21 cellular contexts compared by ENCODE assay signal in genomic region chr12:132998742-132999141, GRCh38. TPM values are rescaled to one million over a fixed set of nuclear protein-coding genes. Genes with fewer than 3 reads are reported as not detected.
DNase-seq lines count a peak whose midpoint lies in the region; ATAC-seq, FAIRE-seq and TF ChIP-seq lines count a peak whose summit lies in the region.
"Had no signal": no experiment of that assay in that cellular context is flagged by ENCODE, and none has a peak within 500 bp of the region (broad histone marks: within the 10 kb centered on the region; RNA-seq: fewer than 3 reads in every experiment).

No MANE protein-coding gene starts in this region.

- no peak overlapping the region for H3K27ac ChIP-seq in BLaER1
- H3K27ac ChIP-seq in K562 (ENCODE audit: extremely low read depth, low read depth, low read length): no peak overlapping the region
- H3K27ac ChIP-seq in mesendoderm (ENCODE audit: low read depth, low read length): no peak overlapping the region
- H3K27ac ChIP-seq: BLaER1 treated with 17β-estradiol and CSF1 and Interleukin-3, amounts not matched to agents 10 nM and 100 nM; HL-60 had no signal

- no peak overlapping the region for H3K18ac ChIP-seq in mesendoderm (ENCODE audit: low read length)

- TF ChIP-seq RAD21 in K562 (CRISPR knock-in tag; conservative IDR thresholded peaks at IDR 0.05 in 1 of 2, IDR thresholded peaks at IDR 0.05 in 1 of 2): no peak

- H3K4me1 ChIP-seq in BLaER1 (no peaks in the 10 kb centered on the region), K562 (replicated peaks in 1 of 2; ENCODE audit: control insufficient read depth in 2 of 2, insufficient read depth in 2 of 2, low read length in 2 of 2) (no peaks in the 10 kb centered on the region), mesendoderm (ENCODE audit: control insufficient read depth, low read depth, low read length) (no peaks in the 10 kb centered on the region)
- H3K4me1 ChIP-seq: BLaER1 treated with 17β-estradiol and CSF1 and Interleukin-3, amounts not matched to agents 10 nM and 100 nM had no signal

- in situ Hi-C loops in K562 (cut with MboI): no loop called here

- 0 out of 2 replicates have a peak overlapping the region, but pooled peaks have one; percentile 24 for H3K4me3 ChIP-seq in BLaER1
- no peak overlapping the region for H3K4me3 ChIP-seq in NB4 (ENCODE audit: low read depth, low read length)
- no peak overlapping the region for H3K4me3 ChIP-seq in K562
- no peak overlapping the region for H3K4me3 ChIP-seq in mesendoderm (ENCODE audit: low read length)

- H3K4me2 ChIP-seq in BLaER1: no peak overlapping the region
- H3K4me2 ChIP-seq in K562 (ENCODE audit: insufficient read depth, low read length): no peak overlapping the region
- no peak overlapping the region for H3K4me2 ChIP-seq in mesendoderm (ENCODE audit: low read length)
- H3K4me2 ChIP-seq: BLaER1 treated with 17β-estradiol and CSF1 and Interleukin-3, amounts not matched to agents 10 nM and 100 nM had no signal

- no peaks in the 10 kb centered on the region for H3K9me1 ChIP-seq in K562 (ENCODE audit: control insufficient read depth, insufficient read depth, low read length)

- H3K27me3 ChIP-seq in BLaER1 (no peaks in the 10 kb centered on the region), K562 (ENCODE audit: control insufficient read depth in 2 of 2, insufficient read depth in 2 of 2, low read length in 2 of 2) (no peaks in the 10 kb centered on the region), mesendoderm (ENCODE audit: insufficient read depth, low read length, poor library complexity) (no peaks in the 10 kb centered on the region)
- H3K27me3 ChIP-seq: BLaER1 treated with 17β-estradiol and CSF1 and Interleukin-3, amounts not matched to agents 10 nM and 100 nM had no signal

- no peak overlapping the region for H4K5ac ChIP-seq in mesendoderm (ENCODE audit: low read length)

- H3K23ac ChIP-seq in mesendoderm (ENCODE audit: low read length): no peak overlapping the region

- H2BK5ac ChIP-seq in mesendoderm (ENCODE audit: low read length): no peak overlapping the region

- no peak for TF ChIP-seq EP300 in K562 (IDR thresholded peaks at IDR 0.05; ENCODE audit: low read length)

- no peak overlapping the region for H2AK5ac ChIP-seq in mesendoderm (ENCODE audit: low read length)

- H2BK15ac ChIP-seq in mesendoderm (replicated peaks; ENCODE audit: low read depth): no peak overlapping the region

- no peak for FAIRE-seq in K562 (lab: Jason Lieb, UNC)
- FAIRE-seq: G401.6, GM12892, H1 had no signal

- H3K9ac ChIP-seq in BLaER1: no peak overlapping the region
- H3K9ac ChIP-seq in K562 (ENCODE audit: insufficient read depth in 1 of 2, low read depth in 2 of 2, low read length in 2 of 2): no peak overlapping the region
- H3K9ac ChIP-seq in mesendoderm (ENCODE audit: low read length): no peak overlapping the region
- H3K9ac ChIP-seq: BLaER1 treated with 17β-estradiol and CSF1 and Interleukin-3, amounts not matched to agents 10 nM and 100 nM had no signal

- TF ChIP-seq CTCF in NB4 (IDR thresholded peaks at IDR 0.05; ENCODE audit: low read depth, low read length) (no peak), K562 (IDR thresholded peaks at IDR 0.05 in 2 of 3, conservative IDR thresholded peaks at IDR 0.05 in 1 of 3; ENCODE audit: insufficient read depth in 2 of 3, low read depth in 1 of 3, low read length in 3 of 3) (no peak)

- no peak overlapping the region for H2BK120ac ChIP-seq in mesendoderm (ENCODE audit: low read depth, low read length)

- H3K4ac ChIP-seq in mesendoderm (ENCODE audit: low read depth, low read length): no peak overlapping the region

- H3K79me1 ChIP-seq in mesendoderm (ENCODE audit: low read length): peaks cover 16% of the 10 kb centered on the region

- ATAC-seq in K562: no peak
- no peak for ATAC-seq in HG02852 (IDR thresholded peaks at IDR 0.05; ENCODE audit: unreplicated experiment)
- ATAC-seq in GM21723 (IDR thresholded peaks at IDR 0.05; ENCODE audit: unreplicated experiment): no peak

- no peak overlapping the region for H4K8ac ChIP-seq in mesendoderm (ENCODE audit: low read depth, low read length)

- H3K9me3 ChIP-seq in BLaER1 (peaks cover 100% of the 10 kb centered on the region), K562 (replicated peaks; ENCODE audit: control insufficient read depth, insufficient read depth, low read depth, low read length) (peaks cover 12% of the 10 kb centered on the region)

- TF ChIP-seq POLR2A in NB4 (IDR thresholded peaks at IDR 0.05; ENCODE audit: extremely low read depth, insufficient read length) (no peak), K562 (conservative IDR thresholded peaks at IDR 0.05) (no peak)

- H3K79me2 ChIP-seq in K562 (ENCODE audit: control insufficient read depth, insufficient read depth, low read length) (no peaks in the 10 kb centered on the region; the same call in 2 of the 3 replicates), mesendoderm (ENCODE audit: control insufficient read depth, insufficient read depth, low read length) (peaks cover 7% of the 10 kb centered on the region)

- H3K56ac ChIP-seq in mesendoderm (ENCODE audit: low read length): no peak overlapping the region

- peak; percentile 11 for DNase-seq in NB4 (ENCODE audit: low read depth)
- no peak for DNase-seq in K562 (ENCODE audit: extremely low read depth in 1 of 4, low spot score in 3 of 4)
- DNase-seq in mesendoderm: peak; percentile 31
- no peak for DNase-seq in LoVo (ENCODE audit: low spot score)
- DNase-seq in NCI-H345 treated with DMSO at 0.1 percent for 48 hours (lab: John Stamatoyannopoulos, UW; ENCODE audit: unreplicated experiment): no peak
- DNase-seq: 8988T; AML-193; Calu3; CD4-positive, CD25-positive, alpha-beta regulatory T cell; DMS 273 treated with DMSO at 0.1 percent for 48 hours; DMS79 treated with DMSO at 0.1 percent for 48 hours; EL; HCEC 1CT had no signal

- CTCF ChIA-PET in K562 (lab: Yijun Ruan, JAX; ENCODE audit: low intra/inter-chr PET ratio): interaction anchor here (0.6 kb wide), 1 partner anchor 190 kb away, joined by 3 read pairs; no protein-coding TSS in a partner anchor

- H4K20me1 ChIP-seq in BLaER1: no peaks in the 10 kb centered on the region
- H4K20me1 ChIP-seq in K562 (replicated peaks; ENCODE audit: control insufficient read depth, insufficient read depth, low read length): no peaks in the 10 kb centered on the region

- peaks cover 95% of the 10 kb centered on the region for H3K36me3 ChIP-seq in BLaER1
- no peaks in the 10 kb centered on the region for H3K36me3 ChIP-seq in K562 (ENCODE audit: control insufficient read depth, insufficient read depth, low read length)
- H3K36me3 ChIP-seq in mesendoderm (ENCODE audit: control insufficient read depth, insufficient read depth, low read length): no peaks in the 10 kb centered on the region

- BruUV-seq in K562 (replicated peaks; lab: Mats Ljungman, UMichigan): no TSS peak

- POLR2A ChIA-PET in K562 (lab: Yijun Ruan, JAX): no interaction called here

- 6% methylated on average over 1 of the region's 1 CpG for WGBS in K562 (ENCODE audit: insufficient coverage, low coverage, missing lambda C conversion rate)
- WGBS in mesendoderm (ENCODE audit: extremely low coverage, insufficient coverage, low lambda C conversion rate): no CpG with 5 or more reads among the region's 1 CpG

- intact Hi-C loops in K562 (cut with micrococcal nuclease): no loop called here

- H2AFZ ChIP-seq in K562 (ENCODE audit: low read depth, low read length): no peak overlapping the region

RNA-seq across cellular contexts. Expression of gene ZNF26, which starts 12.6 kb away (rescaled TPM):
- total RNA-seq in K562 (2011; cell fraction: chromatin; rRNA removed; ENCODE audit: low replicate concordance): 32.8 and 42.5 TPM in 2 replicates
- 33.4 TPM in 2 replicates for total RNA-seq in K562 (2011; cell fraction: nucleolus; rRNA removed)
- 33.9 and 38.7 TPM in 2 replicates for total RNA-seq in K562 (2011; cell fraction: nucleoplasm; rRNA removed)
- total RNA-seq in K562 (2014; rRNA removed) (10.8 and 13.4 TPM in 2 replicates), K562 (2014; rRNA removed; fragmentation: Illumina TruSeq; extraction: Trizol) (6.4 and 8.1 TPM in 2 replicates), K562 (2015; rRNA removed; fragmentation: Illumina TruSeq; extraction: Trizol) (6.7 and 9.9 TPM in 2 replicates), K562 (2021) (14.1 and 14.3 TPM in 2 replicates)
- polyA plus RNA-seq in K562 (2011; rRNA removed) (6.6 and 8.0 TPM in 2 replicates), K562 (2014; fragmentation: Illumina TruSeq; extraction: Trizol) (4.5 and 4.8 TPM in 2 replicates), K562 (2014; fragmentation: Nextera tagmentation; extraction: Ambion mirVana) (1 to 10 TPM; 1.2 to 1.4 TPM), K562 (2014; rRNA removed) (12.0 and 14.9 TPM in 2 replicates)
- polyA plus RNA-seq in K562 (2011; cell fraction: cytosol; rRNA removed): 5.7 and 13.9 TPM in 2 replicates
- 10.3 and 16.6 TPM in 2 replicates for polyA plus RNA-seq in K562 (2011; cell fraction: nucleus; rRNA removed)
- 6.1 and 9.9 TPM in 2 replicates for polyA plus RNA-seq in K562 (2012)
- 7.4 and 7.6 TPM in 2 replicates for polyA minus RNA-seq in K562 (2011; rRNA and poly(A)+ RNA removed)
- 10.3 and 17.4 TPM in 2 replicates for polyA minus RNA-seq in K562 (2011; cell fraction: cytosol; rRNA and poly(A)+ RNA removed)
- 14.8 and 16.3 TPM in 2 replicates for polyA minus RNA-seq in K562 (2011; cell fraction: nucleus; rRNA and poly(A)+ RNA removed)
- polyA plus RNA-seq in mesendoderm (2013, experiment 1 of 2): 5.2 TPM
- polyA plus RNA-seq in mesendoderm (2013, experiment 2 of 2): 5.5 TPM

RNA-seq across cellular contexts. Expression of gene ZNF84, which starts 38.6 kb away (rescaled TPM):
- 38.3 and 67.7 TPM in 2 replicates for total RNA-seq in K562 (2011; cell fraction: chromatin; rRNA removed; ENCODE audit: low replicate concordance)
- 19.2 and 22.2 TPM in 2 replicates for total RNA-seq in K562 (2011; cell fraction: nucleolus; rRNA removed)
- total RNA-seq in K562 (2011; cell fraction: nucleoplasm; rRNA removed): 37.5 and 45.3 TPM in 2 replicates
- total RNA-seq in K562 (2014; rRNA removed): 7.4 and 9.1 TPM in 2 replicates
- 19.2 and 19.7 TPM in 2 replicates for total RNA-seq in K562 (2014; rRNA removed; fragmentation: Illumina TruSeq; extraction: Trizol)
- total RNA-seq in K562 (2015; rRNA removed; fragmentation: Illumina TruSeq; extraction: Trizol): 16.2 and 16.7 TPM in 2 replicates
- total RNA-seq in K562 (2021): 10.3 and 11.1 TPM in 2 replicates
- 21.8 and 24.3 TPM in 2 replicates for polyA plus RNA-seq in K562 (2011; rRNA removed)
- polyA plus RNA-seq in K562 (2011; cell fraction: cytosol; rRNA removed): 4.4 and 4.6 TPM in 2 replicates
- 26.9 and 28.8 TPM in 2 replicates for polyA plus RNA-seq in K562 (2011; cell fraction: nucleus; rRNA removed)
- polyA plus RNA-seq in K562 (2012): 10.9 and 12.7 TPM in 2 replicates
- 11.6 and 12.1 TPM in 2 replicates for polyA plus RNA-seq in K562 (2014; fragmentation: Illumina TruSeq; extraction: Trizol)
- polyA plus RNA-seq in K562 (2014; fragmentation: Nextera tagmentation; extraction: Ambion mirVana): 10 to 100 TPM in 1 of 2 experiments, 1 to 10 TPM in 1; 8.8 to 12.1 TPM
- 12.2 and 12.8 TPM in 2 replicates for polyA plus RNA-seq in K562 (2014; rRNA removed)
- polyA minus RNA-seq in K562 (2011; rRNA and poly(A)+ RNA removed): 29.6 and 36.3 TPM in 2 replicates
- 5.9 and 6.3 TPM in 2 replicates for polyA minus RNA-seq in K562 (2011; cell fraction: cytosol; rRNA and poly(A)+ RNA removed)
- polyA minus RNA-seq in K562 (2011; cell fraction: nucleus; rRNA and poly(A)+ RNA removed): 14.3 and 29.9 TPM in 2 replicates
- 24.9 TPM for polyA plus RNA-seq in mesendoderm (2013, experiment 1 of 2)
- polyA plus RNA-seq in mesendoderm (2013, experiment 2 of 2): 26.9 TPM

RNA-seq across cellular contexts. Expression of gene ZNF605, which starts 42.6 kb away (rescaled TPM):
- total RNA-seq in K562 (2011; cell fraction: chromatin; rRNA removed; ENCODE audit: low replicate concordance): 3.0 and 4.3 TPM in 2 replicates
- 2.0 and 2.9 TPM in 2 replicates for total RNA-seq in K562 (2011; cell fraction: nucleolus; rRNA removed)
- 2.4 and 3.7 TPM in 2 replicates for total RNA-seq in K562 (2011; cell fraction: nucleoplasm; rRNA removed)
- total RNA-seq in K562 (2014; rRNA removed): 0.45 and 0.82 TPM in 2 replicates
- 1.1 TPM in 2 replicates for total RNA-seq in K562 (2014; rRNA removed; fragmentation: Illumina TruSeq; extraction: Trizol)
- 0.60 and 1.1 TPM in 2 replicates for total RNA-seq in K562 (2015; rRNA removed; fragmentation: Illumina TruSeq; extraction: Trizol)
- total RNA-seq in K562 (2021): 0.51 and 0.60 TPM in 2 replicates
- polyA plus RNA-seq in K562 (2011; rRNA removed): 0.16 and 0.46 TPM in 2 replicates
- polyA plus RNA-seq in K562 (2011; cell fraction: cytosol; rRNA removed): 0.03 and 0.06 TPM in 2 replicates
- 0.26 and 0.39 TPM in 2 replicates for polyA plus RNA-seq in K562 (2011; cell fraction: nucleus; rRNA removed)
- polyA plus RNA-seq in K562 (2012): 0.23 and 1.1 TPM in 2 replicates
- 0.48 and 0.55 TPM in 2 replicates for polyA plus RNA-seq in K562 (2014; fragmentation: Illumina TruSeq; extraction: Trizol)
- polyA plus RNA-seq in K562 (2014; fragmentation: Nextera tagmentation; extraction: Ambion mirVana): under 1 TPM; 0.68 to 0.84 TPM
- polyA plus RNA-seq in K562 (2014; rRNA removed): 0.28 and 0.69 TPM in 2 replicates
- 0.33 and 0.70 TPM in 2 replicates for polyA minus RNA-seq in K562 (2011; rRNA and poly(A)+ RNA removed)
- polyA minus RNA-seq in K562 (2011; cell fraction: cytosol; rRNA and poly(A)+ RNA removed): 0.10 TPM in 1 of 2 replicates, not detected in the other
- 0.44 and 0.67 TPM in 2 replicates for polyA minus RNA-seq in K562 (2011; cell fraction: nucleus; rRNA and poly(A)+ RNA removed)
- polyA plus RNA-seq in mesendoderm (2013, experiment 1 of 2): 9.4 TPM
- 9.8 TPM for polyA plus RNA-seq in mesendoderm (2013, experiment 2 of 2)

Comparison
In these comparisons a context has a peak if more than half of its experiments do, and no peak if none do; other contexts are left out.
1. DNase-seq: peak in NB4 (single experiment) and mesendoderm (single experiment); none in K562 (0 of 4), LoVo (single experiment) and NCI-H345 treated with DMSO at 0.1 percent for 48 hours (single experiment).